In the genomic region with DNA sequence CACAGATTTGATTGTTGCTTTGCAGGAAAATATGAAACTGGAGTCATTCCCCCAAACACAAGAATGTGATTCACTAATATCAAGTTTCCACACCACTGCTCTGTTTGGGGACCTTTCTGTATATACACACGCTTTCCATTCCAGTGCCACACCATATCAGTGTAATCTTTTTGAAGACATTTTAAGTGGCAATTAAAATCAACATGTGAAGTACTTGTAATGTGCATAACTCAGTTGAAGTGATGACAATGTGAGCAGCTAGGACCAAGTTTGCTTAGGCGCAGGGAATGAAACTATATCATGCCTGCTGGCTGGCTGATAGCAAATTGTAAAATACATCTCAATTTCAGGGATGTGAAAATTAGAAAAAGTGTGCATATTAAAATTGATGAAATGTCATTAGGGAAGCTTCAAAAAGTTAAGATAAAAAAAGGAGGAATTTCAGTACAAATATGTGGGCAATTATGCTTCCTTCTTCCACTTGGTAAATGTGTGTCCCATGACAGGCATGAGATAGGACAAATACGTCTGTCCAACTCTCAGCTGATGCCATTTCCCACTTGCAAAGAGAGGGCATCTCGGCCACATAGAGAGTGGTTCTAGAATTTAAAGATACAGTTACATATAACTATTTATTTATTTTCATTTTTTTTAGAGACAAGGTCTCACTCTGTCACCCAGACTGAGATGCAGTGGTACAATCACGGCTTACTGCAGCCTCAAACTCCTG, we compare ENCODE assay signal across 18 cellular contexts.
"Had no signal": no experiment of that assay in that cellular context is flagged by ENCODE, and none has a peak within 500 bp of the region (broad histone marks: within the 10 kb centered on the region; RNA-seq: fewer than 3 reads in every experiment).

No MANE protein-coding gene starts in this region.

- DNase-seq: activated CD4-positive, alpha-beta T cell treated with anti-CD3 and anti-CD28 coated beads, Interleukin-2, amount 10 ng/mL, durations not matched to agents 24 days and 14 days; activated CD8-positive, alpha-beta T cell treated with anti-CD3 and anti-CD28 coated beads for 36 hours; activated naive CD4-positive, alpha-beta T cell; activated naive CD8-positive, alpha-beta T cell treated with anti-CD3 and anti-CD28 coated beads for 36 hours; activated T-cell treated with anti-CD3 and anti-CD28 coated beads, Interleukin-2, amount 50 U/mL, for 1 hour; amniotic stem cell; effector memory CD8-positive, alpha-beta T cell; hippocampal formation; left colon; nephron progenitor cell; nucleus accumbens; posterior cingulate gyrus; stimulated activated CD4-positive, alpha-beta T cell treated with anti-CD3 and anti-CD28 coated beads, Interleukin-2, amount 100 ng/mL, for 24 hours; stimulated activated naive CD8-positive, alpha-beta T cell treated with anti-CD3 and anti-CD28 coated beads, Interleukin-15, Interleukin-2, amounts not matched to agents 100 U/mL and 50 U/mL, for 24 hours; substantia nigra; T1000 had no signal

- FAIRE-seq: islet of Langerhans had no signal

- ATAC-seq: activated CD8-positive, alpha-beta T cell treated with anti-CD3 and anti-CD28 coated beads for 36 hours; activated T-helper 17 cell treated with anti-CD3 and anti-CD28 coated beads, Interleukin-2, amount 50 U/mL, for 72 hours; effector memory CD8-positive, alpha-beta T cell; left colon; stimulated activated naive CD8-positive, alpha-beta T cell treated with anti-CD3 and anti-CD28 coated beads, Interleukin-15, Interleukin-2, amounts not matched to agents 100 U/mL and 50 U/mL, for 24 hours had no signal
